In the genomic region with DNA sequence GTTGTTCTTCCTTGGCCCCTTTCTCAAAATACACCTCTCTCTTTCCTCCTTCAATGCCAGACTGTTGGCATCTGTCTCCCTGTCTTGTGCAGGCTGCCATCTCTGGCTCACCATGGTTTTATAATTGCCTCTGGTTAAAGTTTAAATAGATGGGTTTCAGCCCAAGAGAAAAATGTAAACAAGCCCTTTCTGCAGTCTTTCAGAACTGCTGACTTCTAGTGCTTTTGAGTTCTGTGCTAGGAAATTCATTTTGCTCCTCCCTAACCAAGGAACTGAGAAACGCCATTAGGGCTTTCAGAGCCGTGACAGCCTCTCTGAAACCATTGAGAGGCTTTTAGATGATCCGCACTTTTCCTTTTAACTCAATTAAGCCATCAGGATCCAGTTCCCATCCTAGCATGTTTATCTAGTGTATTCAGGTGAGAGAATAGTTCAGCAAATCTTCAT, we compare ENCODE assay signal across 9 cellular contexts.
DNase-seq lines count a peak whose midpoint lies in the region; ATAC-seq and TF ChIP-seq lines count a peak whose summit lies in the region.
"Had no signal": no experiment of that assay in that cellular context is flagged by ENCODE, and none has a peak within 500 bp of the region (broad histone marks: within the 10 kb centered on the region; RNA-seq: fewer than 3 reads in every experiment).

No MANE protein-coding gene starts in this region.

- TF ChIP-seq CTCF in DOHH2 (IDR thresholded peaks at IDR 0.05; ENCODE audit: low read depth, low read length, poor library complexity, severe bottlenecking) (no peak), KMS-11 (conservative IDR thresholded peaks at IDR 0.05; ENCODE audit: low read depth, low read length) (no peak), dorsolateral prefrontal cortex (IDR thresholded peaks at IDR 0.05 in 54 of 56, conservative IDR thresholded peaks at IDR 0.05 in 2 of 56; ENCODE audit: low read depth in 1 of 56, partially characterized antibody in 56 of 56) (no peak), neutrophil (IDR thresholded peaks at IDR 0.05) (no peak)

- DNase-seq in dorsolateral prefrontal cortex: no peak
- DNase-seq in OCI-M1 (lab: John Stamatoyannopoulos, UW): no peak
- DNase-seq in substantia nigra (lab: John Stamatoyannopoulos, UW): no peak
- no peak for DNase-seq in activated naive CD4-positive, alpha-beta T cell treated with anti-CD3 and anti-CD28 coated beads for 36 hours
- DNase-seq: activated T-cell treated with anti-CD3 and anti-CD28 coated beads, Interleukin-2, amount 50 U/mL, for 4 hours had no signal

- H3K4me3 ChIP-seq in DOHH2 (ENCODE audit: low read length): no peak overlapping the region
- no peak overlapping the region for H3K4me3 ChIP-seq in KMS-11 (IDR thresholded peaks at IDR 0.05; ENCODE audit: insufficient read depth, low read depth, low read length)
- H3K4me3 ChIP-seq in dorsolateral prefrontal cortex: no peak overlapping the region
- H3K4me3 ChIP-seq in neutrophil (ENCODE audit: low read depth in 1 of 2, low read length in 1 of 2): no peak overlapping the region

- no peak for ATAC-seq in GM18502 (IDR thresholded peaks at IDR 0.05; ENCODE audit: poor library complexity, unreplicated experiment)
- ATAC-seq: activated T-cell treated with anti-CD3 and anti-CD28 coated beads, Interleukin-2, amount 50 U/mL, for 4 hours had no signal

- H3K27me3 Mint-ChIP-seq in activated naive CD4-positive, alpha-beta T cell treated with anti-CD3 and anti-CD28 coated beads for 36 hours (ENCODE audit: low read depth): no peaks in the 10 kb centered on the region

- peaks cover 52% of the 10 kb centered on the region for H3K4me1 ChIP-seq in DOHH2 (ENCODE audit: control insufficient read depth, low read length)
- H3K4me1 ChIP-seq in KMS-11 (ENCODE audit: low read depth, poor library complexity, severe bottlenecking): peaks cover 40% of the 10 kb centered on the region
- peaks cover 20 to 35% of the 10 kb centered on the region in 2 experiments for H3K4me1 ChIP-seq in neutrophil (ENCODE audit: control insufficient read depth in 1 of 2, insufficient read depth in 1 of 2, low read depth in 1 of 2, low read length in 1 of 2)

- H3K79me2 ChIP-seq in DOHH2 (ENCODE audit: control insufficient read depth, low read length): no peaks in the 10 kb centered on the region
- no peaks in the 10 kb centered on the region for H3K79me2 ChIP-seq in KMS-11 (ENCODE audit: insufficient read depth, low read depth)

- H3K4me1 Mint-ChIP-seq in activated naive CD4-positive, alpha-beta T cell treated with anti-CD3 and anti-CD28 coated beads for 36 hours (ENCODE audit: low read depth): peaks cover 12% of the 10 kb centered on the region

- H3K36me3 Mint-ChIP-seq in activated naive CD4-positive, alpha-beta T cell treated with anti-CD3 and anti-CD28 coated beads for 36 hours (ENCODE audit: low read depth): no peaks in the 10 kb centered on the region

- H3K36me3 ChIP-seq in DOHH2 (ENCODE audit: control insufficient read depth, low read length) (no peaks in the 10 kb centered on the region), KMS-11 (ENCODE audit: insufficient read depth) (no peaks in the 10 kb centered on the region), neutrophil (no peaks in the 10 kb centered on the region)

- peak overlapping the region; percentile 56 for H2AFZ ChIP-seq in KMS-11 (ENCODE audit: low read depth)

- no peaks in the 10 kb centered on the region for H3K27me3 ChIP-seq in DOHH2 (ENCODE audit: control insufficient read depth, low read length)
- no peaks in the 10 kb centered on the region for H3K27me3 ChIP-seq in KMS-11 (ENCODE audit: insufficient read depth, low read depth)
- H3K27me3 ChIP-seq in dorsolateral prefrontal cortex: no peaks in the 10 kb centered on the region
- H3K27me3 ChIP-seq in neutrophil: no peaks in the 10 kb centered on the region

- no peaks in the 10 kb centered on the region for H4K20me1 ChIP-seq in DOHH2 (ENCODE audit: control insufficient read depth, insufficient read depth, low read depth, low read length)
- no peaks in the 10 kb centered on the region for H4K20me1 ChIP-seq in KMS-11 (ENCODE audit: insufficient read depth)

- no peak overlapping the region for H3K4me3 Mint-ChIP-seq in activated naive CD4-positive, alpha-beta T cell treated with anti-CD3 and anti-CD28 coated beads for 36 hours
- H3K4me3 Mint-ChIP-seq: activated T-cell treated with anti-CD3 and anti-CD28 coated beads, Interleukin-2, amount 50 U/mL, for 4 hours had no signal

- peak overlapping the region; percentile 19; the same call in 1 of the 2 replicates for H3K27ac ChIP-seq in DOHH2 (ENCODE audit: low read depth, low read length)
- peak overlapping the region; percentile 82 for H3K27ac ChIP-seq in KMS-11
- peak overlapping the region in 54 of 59 donors; percentile 9 to 81 (median 53) for H3K27ac ChIP-seq in dorsolateral prefrontal cortex
- H3K27ac ChIP-seq in neutrophil: peak overlapping the region; percentile 56
- H3K27ac ChIP-seq in substantia nigra (ENCODE audit: low read depth, low read length, poor library complexity, severe bottlenecking): no peak overlapping the region

- H3K9me2 ChIP-seq in DOHH2 (replicated peaks; ENCODE audit: control insufficient read depth, low read length): no peaks in the 10 kb centered on the region

- H3K27ac Mint-ChIP-seq in activated naive CD4-positive, alpha-beta T cell treated with anti-CD3 and anti-CD28 coated beads for 36 hours: no peak overlapping the region

- CTCF ChIA-PET in activated naive CD4-positive, alpha-beta T cell treated with anti-CD3 and anti-CD28 coated beads for 36 hours (lab: Charles Lee): no interaction called here

- H3K9me3 ChIP-seq in DOHH2 (ENCODE audit: control insufficient read depth, insufficient read depth, low read length): no peaks in the 10 kb centered on the region
- no peaks in the 10 kb centered on the region for H3K9me3 ChIP-seq in neutrophil

- intact Hi-C loops in dorsolateral prefrontal cortex (cut with DNase I): loop anchor here in 1 of 2 donors (10.0 kb wide), 2 partner anchors 99 to 199 kb away; partner anchors contain the start of gene MKLN1
- intact Hi-C loops in activated naive CD4-positive, alpha-beta T cell treated with anti-CD3 and anti-CD28 coated beads for 36 hours (cut with micrococcal nuclease): no loop called here

- H3K9ac ChIP-seq in KMS-11: peak overlapping the region; percentile 39; the same call in 1 of the 2 replicates

- peaks cover 9% of the 10 kb centered on the region; the same call in 1 of the 2 replicates for H3F3A ChIP-seq in DOHH2 (ENCODE audit: control insufficient read depth, insufficient read depth)

- peak overlapping the region; percentile 41 for H3K4me2 ChIP-seq in DOHH2 (ENCODE audit: low read length)
- H3K4me2 ChIP-seq in KMS-11: peak overlapping the region; percentile 79

- H3K9me3 Mint-ChIP-seq in activated naive CD4-positive, alpha-beta T cell treated with anti-CD3 and anti-CD28 coated beads for 36 hours: no peaks in the 10 kb centered on the region
- H3K9me3 Mint-ChIP-seq: activated T-cell treated with anti-CD3 and anti-CD28 coated beads, Interleukin-2, amount 50 U/mL, for 4 hours had no signal
